ENCODE assay signal across 1 cellular context in genomic region chr3:41026394-41027177, GRCh38.
A peak's percentile ranks its signal among the peaks of the same experiment; 100 is the strongest.
TF ChIP-seq lines count a peak whose summit lies in the region.

No MANE protein-coding gene starts in this region.

TF ChIP-seq in K562, 482 proteins besides CTCF, POLR2A, EP300 and RAD21 (continued from another document):
- TF ChIP-seq E2F8 (IDR thresholded peaks at IDR 0.05; ENCODE audit: low read depth, partially characterized antibody), result no peak
- no peak for TF ChIP-seq XRCC4 (IDR thresholded peaks at IDR 0.05; ENCODE audit: extremely low read depth, insufficient read depth, insufficient read length)
- TF ChIP-seq, protein P1, sequence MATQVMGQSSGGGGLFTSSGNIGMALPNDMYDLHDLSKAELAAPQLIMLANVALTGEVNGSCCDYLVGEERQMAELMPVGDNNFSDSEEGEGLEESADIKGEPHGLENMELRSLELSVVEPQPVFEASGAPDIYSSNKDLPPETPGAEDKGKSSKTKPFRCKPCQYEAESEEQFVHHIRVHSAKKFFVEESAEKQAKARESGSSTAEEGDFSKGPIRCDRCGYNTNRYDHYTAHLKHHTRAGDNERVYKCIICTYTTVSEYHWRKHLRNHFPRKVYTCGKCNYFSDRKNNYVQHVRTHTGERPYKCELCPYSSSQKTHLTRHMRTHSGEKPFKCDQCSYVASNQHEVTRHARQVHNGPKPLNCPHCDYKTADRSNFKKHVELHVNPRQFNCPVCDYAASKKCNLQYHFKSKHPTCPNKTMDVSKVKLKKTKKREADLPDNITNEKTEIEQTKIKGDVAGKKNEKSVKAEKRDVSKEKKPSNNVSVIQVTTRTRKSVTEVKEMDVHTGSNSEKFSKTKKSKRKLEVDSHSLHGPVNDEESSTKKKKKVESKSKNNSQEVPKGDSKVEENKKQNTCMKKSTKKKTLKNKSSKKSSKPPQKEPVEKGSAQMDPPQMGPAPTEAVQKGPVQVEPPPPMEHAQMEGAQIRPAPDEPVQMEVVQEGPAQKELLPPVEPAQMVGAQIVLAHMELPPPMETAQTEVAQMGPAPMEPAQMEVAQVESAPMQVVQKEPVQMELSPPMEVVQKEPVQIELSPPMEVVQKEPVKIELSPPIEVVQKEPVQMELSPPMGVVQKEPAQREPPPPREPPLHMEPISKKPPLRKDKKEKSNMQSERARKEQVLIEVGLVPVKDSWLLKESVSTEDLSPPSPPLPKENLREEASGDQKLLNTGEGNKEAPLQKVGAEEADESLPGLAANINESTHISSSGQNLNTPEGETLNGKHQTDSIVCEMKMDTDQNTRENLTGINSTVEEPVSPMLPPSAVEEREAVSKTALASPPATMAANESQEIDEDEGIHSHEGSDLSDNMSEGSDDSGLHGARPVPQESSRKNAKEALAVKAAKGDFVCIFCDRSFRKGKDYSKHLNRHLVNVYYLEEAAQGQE (CRISPR knock-in tag; IDR thresholded peaks at IDR 0.05; ENCODE audit: low read depth), result no peak
- TF ChIP-seq ZNF668 (CRISPR knock-in tag; IDR thresholded peaks at IDR 0.05), result no peak
- TF ChIP-seq, protein P2, sequence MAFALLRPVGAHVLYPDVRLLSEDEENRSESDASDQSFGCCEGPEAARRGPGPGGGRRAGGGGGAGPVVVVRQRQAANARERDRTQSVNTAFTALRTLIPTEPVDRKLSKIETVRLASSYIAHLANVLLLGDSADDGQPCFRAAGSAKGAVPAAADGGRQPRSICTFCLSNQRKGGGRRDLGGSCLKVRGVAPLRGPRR (CRISPR knock-in tag; IDR thresholded peaks at IDR 0.05), result no peak
- TF ChIP-seq, protein P3, sequence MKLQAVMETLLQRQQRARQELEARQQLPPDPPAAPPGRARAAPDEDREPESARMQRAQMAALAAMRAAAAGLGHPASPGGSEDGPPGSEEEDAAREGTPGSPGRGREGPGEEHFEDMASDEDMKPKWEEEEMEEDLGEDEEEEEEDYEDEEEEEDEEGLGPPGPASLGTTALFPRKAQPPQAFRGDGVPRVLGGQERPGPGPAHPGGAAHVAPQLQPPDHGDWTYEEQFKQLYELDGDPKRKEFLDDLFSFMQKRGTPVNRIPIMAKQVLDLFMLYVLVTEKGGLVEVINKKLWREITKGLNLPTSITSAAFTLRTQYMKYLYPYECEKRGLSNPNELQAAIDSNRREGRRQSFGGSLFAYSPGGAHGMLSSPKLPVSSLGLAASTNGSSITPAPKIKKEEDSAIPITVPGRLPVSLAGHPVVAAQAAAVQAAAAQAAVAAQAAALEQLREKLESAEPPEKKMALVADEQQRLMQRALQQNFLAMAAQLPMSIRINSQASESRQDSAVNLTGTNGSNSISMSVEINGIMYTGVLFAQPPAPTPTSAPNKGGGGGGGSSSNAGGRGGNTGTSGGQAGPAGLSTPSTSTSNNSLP (IDR thresholded peaks at IDR 0.05; ENCODE audit: borderline replicate concordance, low read depth, low read length), result no peak
- TF ChIP-seq ZNF408 (CRISPR knock-in tag; IDR thresholded peaks at IDR 0.05; ENCODE audit: low read depth), result no peak
- TF ChIP-seq, protein P4, sequence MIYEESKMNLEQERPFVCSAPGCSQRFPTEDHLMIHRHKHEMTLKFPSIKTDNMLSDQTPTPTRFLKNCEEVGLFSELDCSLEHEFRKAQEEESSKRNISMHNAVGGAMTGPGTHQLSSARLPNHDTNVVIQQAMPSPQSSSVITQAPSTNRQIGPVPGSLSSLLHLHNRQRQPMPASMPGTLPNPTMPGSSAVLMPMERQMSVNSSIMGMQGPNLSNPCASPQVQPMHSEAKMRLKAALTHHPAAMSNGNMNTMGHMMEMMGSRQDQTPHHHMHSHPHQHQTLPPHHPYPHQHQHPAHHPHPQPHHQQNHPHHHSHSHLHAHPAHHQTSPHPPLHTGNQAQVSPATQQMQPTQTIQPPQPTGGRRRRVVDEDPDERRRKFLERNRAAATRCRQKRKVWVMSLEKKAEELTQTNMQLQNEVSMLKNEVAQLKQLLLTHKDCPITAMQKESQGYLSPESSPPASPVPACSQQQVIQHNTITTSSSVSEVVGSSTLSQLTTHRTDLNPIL (CRISPR knock-in tag; IDR thresholded peaks at IDR 0.05), result no peak
- TF ChIP-seq NFE2 (IDR thresholded peaks at IDR 0.05; ENCODE audit: low read depth), result no peak
- no peak for TF ChIP-seq SRSF3 (IDR thresholded peaks at IDR 0.05; ENCODE audit: insufficient read depth, low read length)
- TF ChIP-seq ARID1B (IDR thresholded peaks at IDR 0.05), result peak; percentile 85
- TF ChIP-seq, protein P5, sequence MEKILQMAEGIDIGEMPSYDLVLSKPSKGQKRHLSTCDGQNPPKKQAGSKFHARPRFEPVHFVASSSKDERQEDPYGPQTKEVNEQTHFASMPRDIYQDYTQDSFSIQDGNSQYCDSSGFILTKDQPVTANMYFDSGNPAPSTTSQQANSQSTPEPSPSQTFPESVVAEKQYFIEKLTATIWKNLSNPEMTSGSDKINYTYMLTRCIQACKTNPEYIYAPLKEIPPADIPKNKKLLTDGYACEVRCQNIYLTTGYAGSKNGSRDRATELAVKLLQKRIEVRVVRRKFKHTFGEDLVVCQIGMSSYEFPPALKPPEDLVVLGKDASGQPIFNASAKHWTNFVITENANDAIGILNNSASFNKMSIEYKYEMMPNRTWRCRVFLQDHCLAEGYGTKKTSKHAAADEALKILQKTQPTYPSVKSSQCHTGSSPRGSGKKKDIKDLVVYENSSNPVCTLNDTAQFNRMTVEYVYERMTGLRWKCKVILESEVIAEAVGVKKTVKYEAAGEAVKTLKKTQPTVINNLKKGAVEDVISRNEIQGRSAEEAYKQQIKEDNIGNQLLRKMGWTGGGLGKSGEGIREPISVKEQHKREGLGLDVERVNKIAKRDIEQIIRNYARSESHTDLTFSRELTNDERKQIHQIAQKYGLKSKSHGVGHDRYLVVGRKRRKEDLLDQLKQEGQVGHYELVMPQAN (IDR thresholded peaks at IDR 0.05; ENCODE audit: borderline replicate concordance), result no peak
- TF ChIP-seq, protein P6, sequence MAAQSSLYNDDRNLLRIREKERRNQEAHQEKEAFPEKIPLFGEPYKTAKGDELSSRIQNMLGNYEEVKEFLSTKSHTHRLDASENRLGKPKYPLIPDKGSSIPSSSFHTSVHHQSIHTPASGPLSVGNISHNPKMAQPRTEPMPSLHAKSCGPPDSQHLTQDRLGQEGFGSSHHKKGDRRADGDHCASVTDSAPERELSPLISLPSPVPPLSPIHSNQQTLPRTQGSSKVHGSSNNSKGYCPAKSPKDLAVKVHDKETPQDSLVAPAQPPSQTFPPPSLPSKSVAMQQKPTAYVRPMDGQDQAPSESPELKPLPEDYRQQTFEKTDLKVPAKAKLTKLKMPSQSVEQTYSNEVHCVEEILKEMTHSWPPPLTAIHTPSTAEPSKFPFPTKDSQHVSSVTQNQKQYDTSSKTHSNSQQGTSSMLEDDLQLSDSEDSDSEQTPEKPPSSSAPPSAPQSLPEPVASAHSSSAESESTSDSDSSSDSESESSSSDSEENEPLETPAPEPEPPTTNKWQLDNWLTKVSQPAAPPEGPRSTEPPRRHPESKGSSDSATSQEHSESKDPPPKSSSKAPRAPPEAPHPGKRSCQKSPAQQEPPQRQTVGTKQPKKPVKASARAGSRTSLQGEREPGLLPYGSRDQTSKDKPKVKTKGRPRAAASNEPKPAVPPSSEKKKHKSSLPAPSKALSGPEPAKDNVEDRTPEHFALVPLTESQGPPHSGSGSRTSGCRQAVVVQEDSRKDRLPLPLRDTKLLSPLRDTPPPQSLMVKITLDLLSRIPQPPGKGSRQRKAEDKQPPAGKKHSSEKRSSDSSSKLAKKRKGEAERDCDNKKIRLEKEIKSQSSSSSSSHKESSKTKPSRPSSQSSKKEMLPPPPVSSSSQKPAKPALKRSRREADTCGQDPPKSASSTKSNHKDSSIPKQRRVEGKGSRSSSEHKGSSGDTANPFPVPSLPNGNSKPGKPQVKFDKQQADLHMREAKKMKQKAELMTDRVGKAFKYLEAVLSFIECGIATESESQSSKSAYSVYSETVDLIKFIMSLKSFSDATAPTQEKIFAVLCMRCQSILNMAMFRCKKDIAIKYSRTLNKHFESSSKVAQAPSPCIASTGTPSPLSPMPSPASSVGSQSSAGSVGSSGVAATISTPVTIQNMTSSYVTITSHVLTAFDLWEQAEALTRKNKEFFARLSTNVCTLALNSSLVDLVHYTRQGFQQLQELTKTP (IDR thresholded peaks at IDR 0.05; ENCODE audit: low read depth in 1 of 2, partially characterized antibody in 2 of 2), result no peak
- TF ChIP-seq ATF3 (IDR thresholded peaks at IDR 0.05), result peak; percentile 93
- TF ChIP-seq ATF3 (CRISPR knock-in tag; conservative IDR thresholded peaks at IDR 0.05), result no peak; the same call in 1 of the 2 replicates
- TF ChIP-seq KAT2B (IDR thresholded peaks at IDR 0.05; ENCODE audit: low read depth, low read length), result no peak
